8 cellular contexts compared by ENCODE assay signal in genomic region chr1:37477198-37477931, GRCh38. TPM values are rescaled to one million over a fixed set of nuclear protein-coding genes. Genes with fewer than 3 reads are reported as not detected.
DNase-seq lines count a peak whose midpoint lies in the region; ATAC-seq and TF ChIP-seq lines count a peak whose summit lies in the region.

No MANE protein-coding gene starts in this region.

- H3K36me3 ChIP-seq in ascending aorta (peaks cover 27 to 34% of the 10 kb centered on the region in 2 donors), kidney epithelial cell (ENCODE audit: control insufficient read depth, insufficient read depth, low read length) (peaks cover 9% of the 10 kb centered on the region)

- H3K4me3 ChIP-seq in ascending aorta = peak overlapping the region; percentile 81 to 95
- peak overlapping the region; percentile 78 for H3K4me3 ChIP-seq in kidney epithelial cell (ENCODE audit: low read depth, low read length)

- H3K27me3 ChIP-seq in ascending aorta (no peaks in the 10 kb centered on the region), kidney epithelial cell (ENCODE audit: control insufficient read depth, insufficient read depth, low read length) (no peaks in the 10 kb centered on the region)

- H3K9me3 ChIP-seq in T-helper 17 cell (ENCODE audit: control insufficient read depth, low read length, poor library complexity, severe bottlenecking) (no peaks in the 10 kb centered on the region), ascending aorta (no peaks in the 10 kb centered on the region)

- peaks cover 8% of the 10 kb centered on the region for H3K36me3 Mint-ChIP-seq in T-helper 17 cell (ENCODE audit: low read depth)

- H3K4me1 ChIP-seq in ascending aorta = peaks cover 34 to 63% of the 10 kb centered on the region in 2 donors

- peak overlapping the region; percentile 97 for H3K4me3 Mint-ChIP-seq in T-helper 17 cell

- ATAC-seq in HG03108 (IDR thresholded peaks at IDR 0.05; ENCODE audit: unreplicated experiment) = peak; percentile 35
- peak; percentile 72 for ATAC-seq in T-helper 17 cell

- H3K4me1 Mint-ChIP-seq in T-helper 17 cell = peaks cover 47% of the 10 kb centered on the region

- intact Hi-C loops in ascending aorta (cut with DNase I) = loop anchor here (10.0 kb wide), 2 partner anchors 517 to 1093 kb away; partner anchors contain the start of genes SF3A3 and STK40

- peak overlapping the region; percentile 99 for H3K27ac ChIP-seq in ascending aorta

- DNase-seq in NCI-H2171 treated with DMSO at 0.1 percent for 48 hours (lab: John Stamatoyannopoulos, UW) (peak; percentile 50), NCI-H2171 (lab: John Stamatoyannopoulos, UW) (no peak), T-helper 17 cell (peak; percentile 80 to 89 (median 82)), ascending aorta (ENCODE audit: low spot score in 2 of 2) (peak; percentile 57 to 71), kidney epithelial cell (ENCODE audit: low read depth) (peak; percentile 69), NCI-H1417 treated with DMSO at 0.1 percent for 48 hours (lab: John Stamatoyannopoulos, UW) (no peak)
- DNase-seq in stimulated activated CD4-positive, alpha-beta T cell treated with anti-CD3 and anti-CD28 coated beads, Interleukin-2, amount 100 ng/mL, for 4 hours (ENCODE audit: low read depth) = peak; percentile 89

- peak overlapping the region; percentile 99 for H3K27ac Mint-ChIP-seq in T-helper 17 cell

- TF ChIP-seq CTCF in ascending aorta (IDR thresholded peaks at IDR 0.05) (peak in 1 of 3 experiments; percentile 8), kidney epithelial cell (IDR thresholded peaks at IDR 0.05; ENCODE audit: insufficient read depth, low read length, poor library complexity, severe bottlenecking) (no peak)

- H3K27me3 Mint-ChIP-seq in T-helper 17 cell = no peaks in the 10 kb centered on the region

RNA-seq across cellular contexts. Expression of gene ZC3H12A, which starts 3.0 kb away (rescaled TPM):
- total RNA-seq in T-helper 17 cell (100 to 1,000 TPM; 166 to 170 TPM), ascending aorta (12.8 TPM), kidney epithelial cell (34.2 and 38.3 TPM in 2 replicates)

RNA-seq across cellular contexts. Expression of gene MEAF6, which starts 37.2 kb away (rescaled TPM):
- total RNA-seq in T-helper 17 cell (10 to 100 TPM; 54.7 to 58.0 TPM), ascending aorta (12.3 TPM), kidney epithelial cell (88.1 and 110 TPM in 2 replicates)

Comparison
In these comparisons a context has a peak if more than half of its experiments do, and no peak if none do; other contexts are left out.
1. DNase-seq: peak in NCI-H2171 treated with DMSO at 0.1 percent for 48 hours (single experiment), T-helper 17 cell (3 of 3), ascending aorta (2 of 2), kidney epithelial cell (single experiment) and stimulated activated CD4-positive, alpha-beta T cell treated with anti-CD3 and anti-CD28 coated beads, Interleukin-2, amount 100 ng/mL, for 4 hours (single experiment); none in NCI-H2171 (single experiment) and NCI-H1417 treated with DMSO at 0.1 percent for 48 hours (single experiment).